ENCODE assay signal across 12 cellular contexts in the genomic region with DNA sequence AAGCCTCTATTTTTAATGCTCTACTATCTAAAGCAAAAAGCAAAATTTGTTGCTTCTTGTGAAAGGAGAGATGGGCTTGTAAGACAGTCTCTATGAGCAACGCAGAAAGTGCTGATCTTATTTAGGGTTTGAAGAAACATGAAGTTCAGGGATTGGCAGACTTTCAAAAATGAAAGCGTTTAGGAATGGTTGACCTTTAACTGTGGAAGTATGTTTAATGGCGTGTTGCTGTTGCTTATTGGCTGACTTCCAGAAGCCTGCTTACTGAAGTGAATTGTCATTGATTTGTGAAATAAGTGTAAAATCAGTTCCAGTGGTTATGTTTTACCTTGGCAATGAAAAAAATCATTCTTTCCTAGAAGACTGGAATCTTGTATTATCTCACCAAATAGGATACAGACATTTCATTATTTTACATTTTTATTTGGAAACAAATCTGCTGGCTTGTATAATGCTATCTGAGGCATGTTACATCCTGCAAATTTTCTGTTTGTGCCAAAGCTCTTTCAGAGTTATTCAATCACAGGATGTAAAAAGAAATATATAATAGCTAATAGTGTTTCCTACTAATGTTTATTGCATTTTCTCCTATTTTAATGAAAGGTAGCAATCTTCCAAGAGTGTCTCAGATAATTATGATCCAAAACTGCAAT.
A peak's percentile ranks its signal among the peaks of the same experiment; 100 is the strongest.
DNase-seq lines count a peak whose midpoint lies in the region; ATAC-seq and TF ChIP-seq lines count a peak whose summit lies in the region.
"Had no signal": no experiment of that assay in that cellular context is flagged by ENCODE, and none has a peak within 500 bp of the region (broad histone marks: within the 10 kb centered on the region; RNA-seq: fewer than 3 reads in every experiment).

No MANE protein-coding gene starts in this region.

- H3K36me3 ChIP-seq in A673 (ENCODE audit: insufficient read depth, low read length, poor library complexity, severe bottlenecking) (no peaks in the 10 kb centered on the region), SK-N-MC (ENCODE audit: insufficient read depth, low read length) (no peaks in the 10 kb centered on the region)

- no peaks in the 10 kb centered on the region for H3K36me3 Mint-ChIP-seq in T-helper 2 cell treated with Interferon-gamma antibody and Interleukin-4, amounts not matched to agents 5 μg/mL and 100 μg/mL, for 36 hours (ENCODE audit: low read depth)
- H3K36me3 Mint-ChIP-seq: naive B cell had no signal

- no peaks in the 10 kb centered on the region for H3K27me3 Mint-ChIP-seq in T-helper 2 cell treated with Interferon-gamma antibody and Interleukin-4, amounts not matched to agents 5 μg/mL and 100 μg/mL, for 36 hours (ENCODE audit: low read depth)
- H3K27me3 Mint-ChIP-seq: naive B cell had no signal

- no peak overlapping the region for H3K27ac ChIP-seq in A673 (ENCODE audit: low read depth, low read length, poor library complexity, severe bottlenecking)
- peak overlapping the region; percentile 15; the same call in 1 of the 2 replicates for H3K27ac ChIP-seq in SK-N-MC
- H3K27ac ChIP-seq in foreskin keratinocyte: no peak overlapping the region
- H3K27ac ChIP-seq: HL-60 had no signal

- CTCF ChIA-PET in A673 (lab: Charles Lee): no interaction called here

- no peak overlapping the region for H3K27ac Mint-ChIP-seq in T-helper 2 cell treated with Interferon-gamma antibody and Interleukin-4, amounts not matched to agents 5 μg/mL and 100 μg/mL, for 36 hours
- H3K27ac Mint-ChIP-seq: naive B cell had no signal

- no peaks in the 10 kb centered on the region for H3K4me1 Mint-ChIP-seq in T-helper 2 cell treated with Interferon-gamma antibody and Interleukin-4, amounts not matched to agents 5 μg/mL and 100 μg/mL, for 36 hours (ENCODE audit: low read depth)
- H3K4me1 Mint-ChIP-seq: naive B cell had no signal

- TF ChIP-seq CTCF in A673 (conservative IDR thresholded peaks at IDR 0.05; ENCODE audit: low read depth, low read length) (no peak), foreskin keratinocyte (conservative IDR thresholded peaks at IDR 0.05) (no peak)

- H3K4me3 Mint-ChIP-seq in T-helper 2 cell treated with Interferon-gamma antibody and Interleukin-4, amounts not matched to agents 5 μg/mL and 100 μg/mL, for 36 hours: no peak overlapping the region
- H3K4me3 Mint-ChIP-seq: naive B cell had no signal

- H3K9me3 ChIP-seq in A673 (ENCODE audit: low read depth, low read length, poor library complexity, severe bottlenecking): no peaks in the 10 kb centered on the region
- H3K9me3 ChIP-seq in SK-N-MC (ENCODE audit: low read depth, low read length): no peaks in the 10 kb centered on the region

- ATAC-seq in foreskin keratinocyte (peak; percentile 26), HG03442 (IDR thresholded peaks at IDR 0.05; ENCODE audit: unreplicated experiment) (no peak)

- POLR2A ChIA-PET in A673 (lab: Charles Lee; ENCODE audit: low non-redundant PET): no interaction called here

- no TSS peak for BruUV-seq in A673 (replicated peaks; lab: Mats Ljungman, UMichigan)

- H3K4me3 ChIP-seq in A673 (ENCODE audit: low read depth, low read length, poor library complexity, severe bottlenecking) (no peak overlapping the region), SK-N-MC (peak overlapping the region; percentile 17)

- H3K4me1 ChIP-seq in A673 (ENCODE audit: insufficient read depth, low read length, poor library complexity, severe bottlenecking) (peaks cover 11% of the 10 kb centered on the region), foreskin keratinocyte (peaks cover 3% of the 10 kb centered on the region)

- no peak overlapping the region for H3K9ac ChIP-seq in SK-N-MC (ENCODE audit: insufficient read length)

- intact Hi-C loops in A673 (cut with micrococcal nuclease; ENCODE audit: unreplicated experiment): no loop called here

- DNase-seq in A673 (ENCODE audit: low spot score): peak; percentile 34
- peak; percentile 1 for DNase-seq in HuH-7.5 (ENCODE audit: low spot score)
- peak; percentile 14 for DNase-seq in SK-N-MC (ENCODE audit: low read depth, low spot score)
- DNase-seq in foreskin keratinocyte: peak; percentile 46 to 73
- no peak for DNase-seq in 8988T
- no peak for DNase-seq in amygdala (lab: John Stamatoyannopoulos, UW)
- no peak for DNase-seq in T-helper 2 cell treated with Interferon-gamma antibody and Interleukin-4, amounts not matched to agents 5 μg/mL and 100 μg/mL, for 36 hours (ENCODE audit: low spot score)
- DNase-seq: C1 segment of cervical spinal cord, naive B cell, NCI-H524 treated with DMSO at 0.1 percent for 48 hours had no signal

- H3K27me3 ChIP-seq in A673 (replicated peaks; ENCODE audit: insufficient read depth, low read depth, low read length, poor library complexity) (no peaks in the 10 kb centered on the region), foreskin keratinocyte (no peaks in the 10 kb centered on the region)

- peaks cover 25% of the 10 kb centered on the region for H3K9me3 Mint-ChIP-seq in T-helper 2 cell treated with Interferon-gamma antibody and Interleukin-4, amounts not matched to agents 5 μg/mL and 100 μg/mL, for 36 hours

Comparison
In these comparisons a context has a peak if more than half of its experiments do, and no peak if none do; other contexts are left out.
1. DNase-seq: peak in A673 (single experiment), HuH-7.5 (single experiment), SK-N-MC (single experiment) and foreskin keratinocyte (2 of 2); none in 8988T (single experiment), amygdala (0 of 56) and T-helper 2 cell treated with Interferon-gamma antibody and Interleukin-4, amounts not matched to agents 5 μg/mL and 100 μg/mL, for 36 hours (single experiment).